ENCODE assay signal across 8 cellular contexts in the genomic region with DNA sequence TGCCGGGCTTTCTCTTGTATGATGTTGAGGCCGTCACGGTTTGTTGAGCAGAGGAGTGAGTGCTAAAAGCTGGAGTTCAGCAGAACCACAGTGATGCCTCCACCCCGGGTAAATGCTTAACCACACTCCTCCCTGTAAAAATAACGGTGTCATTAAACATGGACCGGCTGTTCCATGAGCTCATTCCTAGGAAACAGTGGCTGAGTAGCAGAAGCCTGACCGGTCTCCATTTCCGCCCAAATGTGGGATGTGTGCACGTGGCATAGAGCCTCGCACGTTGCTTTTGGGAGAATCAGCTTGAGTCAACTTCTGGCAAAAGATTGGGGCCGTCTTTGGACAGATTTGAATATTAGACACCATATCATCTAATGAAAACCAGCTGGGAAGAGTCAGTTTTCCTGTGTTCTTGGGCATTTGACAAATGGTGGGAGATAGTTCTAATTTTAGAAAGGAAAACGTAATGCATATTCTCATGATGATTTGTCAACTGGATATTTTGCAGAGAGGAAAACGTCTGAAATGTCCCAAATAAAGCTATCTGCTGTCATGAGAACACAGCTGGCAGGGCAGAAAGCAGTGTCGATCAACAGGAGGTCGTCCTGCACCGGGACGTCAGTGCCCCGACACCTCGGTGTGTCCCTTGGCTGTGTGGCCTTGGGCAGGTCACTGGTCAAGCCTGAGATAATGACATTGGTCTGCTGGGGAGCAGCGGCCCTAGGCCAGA. TPM values are rescaled to one million over a fixed set of nuclear protein-coding genes. Genes with fewer than 3 reads are reported as not detected.
DNase-seq lines count a peak whose midpoint lies in the region; ATAC-seq, FAIRE-seq and TF ChIP-seq lines count a peak whose summit lies in the region.

No MANE protein-coding gene starts in this region.

- CTCF ChIA-PET in AG04449 (lab: Yijun Ruan, JAX): interaction anchor here (0.8 to 12.2 kb wide), 9 partner anchors 9 to 107 kb away, joined by 3 to 223 read pairs (median 4); no protein-coding TSS in a partner anchor
- CTCF ChIA-PET in GM12878 (lab: Yijun Ruan, JAX): interaction anchor here (0.6 to 12.6 kb wide), 12 partner anchors 10 to 591 kb away, joined by 3 to 298 read pairs (median 4); no protein-coding TSS in a partner anchor
- CTCF ChIA-PET in activated CD8-positive, alpha-beta T cell treated with anti-CD3 and anti-CD28 coated beads for 36 hours (lab: Charles Lee): interaction anchor here (0.9 to 9.1 kb wide), 5 partner anchors 26 to 112 kb away, joined by 3 to 125 read pairs (median 3); no protein-coding TSS in a partner anchor
- CTCF ChIA-PET in activated CD4-positive, alpha-beta memory T cell treated with anti-CD3 and anti-CD28 coated beads, Interleukin-2, amount 10 ng/mL, durations not matched to agents 7 days and 5 days (lab: Charles Lee): interaction anchor here (1.0 to 9.6 kb wide), 7 partner anchors 18 to 105 kb away, joined by 3 to 240 read pairs (median 7); no protein-coding TSS in a partner anchor

- POLR2A ChIA-PET in AG04449 (lab: Yijun Ruan, JAX) (interaction anchor here (0.7 to 3.7 kb wide), 8 partner anchors 8 to 105 kb away, joined by 3 to 40 read pairs (median 4); no protein-coding TSS in a partner anchor), GM12878 (lab: Charles Lee) (interaction anchor here (0.9 to 1.9 kb wide), 8 partner anchors 9 to 149 kb away, joined by 3 to 9 read pairs (median 3); no protein-coding TSS in a partner anchor)
- POLR2A ChIA-PET in activated CD8-positive, alpha-beta T cell treated with anti-CD3 and anti-CD28 coated beads for 36 hours (lab: Charles Lee): interaction anchor here (1.4 to 10.5 kb wide), 2 partner anchors 9 to 21 kb away, joined by 4 to 154 read pairs; no protein-coding TSS in a partner anchor
- POLR2A ChIA-PET in activated CD4-positive, alpha-beta memory T cell treated with anti-CD3 and anti-CD28 coated beads, Interleukin-2, amount 10 ng/mL, durations not matched to agents 7 days and 5 days (lab: Charles Lee): interaction anchor here (1.0 to 12.6 kb wide), 2 partner anchors 23 to 58 kb away, joined by 4 to 385 read pairs; no protein-coding TSS in a partner anchor

- H3K9me3 ChIP-seq in GM12878 (replicated peaks; ENCODE audit: control insufficient read depth, insufficient read depth, low read length): no peaks in the 10 kb centered on the region

- TF ChIP-seq EP300 in GM12878 (IDR thresholded peaks at IDR 0.05; ENCODE audit: borderline replicate concordance in 1 of 2, control insufficient read depth in 1 of 2, low read depth in 2 of 2, low read length in 2 of 2): peak in 1 of 2 experiments; percentile 51; a peak in 1 of 4 replicates

- SMC1A ChIA-PET in GM12878 (lab: Charles Lee; ENCODE audit: uncharacterized antibody, unreplicated experiment): interaction anchor here (0.6 to 12.5 kb wide), 18 partner anchors 13 to 157 kb away, joined by 3 to 155 read pairs (median 4); no protein-coding TSS in a partner anchor

- TF ChIP-seq CTCF in AG04449 (IDR thresholded peaks at IDR 0.05; ENCODE audit: insufficient read depth, low read length, missing control alignments) (no peak), GM12878 (IDR thresholded peaks at IDR 0.05 in 2 of 3, conservative IDR thresholded peaks at IDR 0.05 in 1 of 3; ENCODE audit: control insufficient read depth in 2 of 3, extremely low read depth in 1 of 3, insufficient read depth in 1 of 3, low read depth in 3 of 3, low read length in 3 of 3) (no peak)
- TF ChIP-seq CTCF in activated CD8-positive, alpha-beta T cell treated with anti-CD3 and anti-CD28 coated beads for 36 hours (IDR thresholded peaks at IDR 0.05): no peak

- no peaks in the 10 kb centered on the region for H4K20me1 ChIP-seq in GM12878 (ENCODE audit: control insufficient read depth, insufficient read depth)

- no peak overlapping the region for H3K27ac ChIP-seq in GM12878 (ENCODE audit: control insufficient read depth, insufficient read depth)

- H3K79me2 ChIP-seq in GM12878 (ENCODE audit: control insufficient read depth, insufficient read depth, low read length): no peaks in the 10 kb centered on the region

- no peak overlapping the region for H2AFZ ChIP-seq in GM12878 (ENCODE audit: control insufficient read depth, low read depth, low read length)

- H3K9me3 Mint-ChIP-seq in memory B cell: no peaks in the 10 kb centered on the region
- H3K9me3 Mint-ChIP-seq in activated CD8-positive, alpha-beta T cell treated with anti-CD3 and anti-CD28 coated beads for 36 hours: no peaks in the 10 kb centered on the region
- no peaks in the 10 kb centered on the region for H3K9me3 Mint-ChIP-seq in activated CD4-positive, alpha-beta memory T cell treated with anti-CD3 and anti-CD28 coated beads, Interleukin-2, amount 10 ng/mL, durations not matched to agents 7 days and 5 days

- H3K4me1 Mint-ChIP-seq in memory B cell: peaks cover 39% of the 10 kb centered on the region
- peaks cover 22% of the 10 kb centered on the region for H3K4me1 Mint-ChIP-seq in activated CD8-positive, alpha-beta T cell treated with anti-CD3 and anti-CD28 coated beads for 36 hours (ENCODE audit: low read depth)
- peaks cover 42% of the 10 kb centered on the region for H3K4me1 Mint-ChIP-seq in activated CD4-positive, alpha-beta memory T cell treated with anti-CD3 and anti-CD28 coated beads, Interleukin-2, amount 10 ng/mL, durations not matched to agents 7 days and 5 days

- RAD21 ChIA-PET in GM12878 (lab: Charles Lee; ENCODE audit: unreplicated experiment): interaction anchor here (0.5 to 11.6 kb wide), 7 partner anchors 8 to 157 kb away, joined by 3 to 209 read pairs (median 5); no protein-coding TSS in a partner anchor

- peak; percentile 48 for ATAC-seq in GM21360 (IDR thresholded peaks at IDR 0.05; ENCODE audit: unreplicated experiment)
- peak; percentile 82 for ATAC-seq in GM12878
- peak; percentile 29 for ATAC-seq in memory B cell (ENCODE audit: low read depth)
- ATAC-seq in activated CD8-positive, alpha-beta T cell treated with anti-CD3 and anti-CD28 coated beads for 36 hours: no peak

- no peak for FAIRE-seq in GM12878 (lab: Jason Lieb, UNC)

- no TSS peak for BruUV-seq in GM12878 (replicated peaks; lab: Mats Ljungman, UMichigan)

- H3K4me3 ChIP-seq in AG04449 (ENCODE audit: low read depth, low read length): peak overlapping the region; percentile 33; the same call in 1 of the 2 replicates
- no peak overlapping the region for H3K4me3 ChIP-seq in GM12878

- H3K4me2 ChIP-seq in GM12878 (ENCODE audit: control insufficient read depth, insufficient read depth): peak overlapping the region; percentile 57

- no peaks in the 10 kb centered on the region for H3K36me3 ChIP-seq in GM12878 (ENCODE audit: control insufficient read depth in 2 of 2, insufficient read depth in 2 of 2, low read length in 1 of 2)

- H3K27me3 Mint-ChIP-seq in memory B cell: peaks cover 15% of the 10 kb centered on the region
- no peaks in the 10 kb centered on the region for H3K27me3 Mint-ChIP-seq in activated CD8-positive, alpha-beta T cell treated with anti-CD3 and anti-CD28 coated beads for 36 hours
- peaks cover 40% of the 10 kb centered on the region for H3K27me3 Mint-ChIP-seq in activated CD4-positive, alpha-beta memory T cell treated with anti-CD3 and anti-CD28 coated beads, Interleukin-2, amount 10 ng/mL, durations not matched to agents 7 days and 5 days

- no peaks in the 10 kb centered on the region for H3K36me3 Mint-ChIP-seq in memory B cell
- no peaks in the 10 kb centered on the region for H3K36me3 Mint-ChIP-seq in activated CD8-positive, alpha-beta T cell treated with anti-CD3 and anti-CD28 coated beads for 36 hours (ENCODE audit: low read depth)
- H3K36me3 Mint-ChIP-seq in activated CD4-positive, alpha-beta memory T cell treated with anti-CD3 and anti-CD28 coated beads, Interleukin-2, amount 10 ng/mL, durations not matched to agents 7 days and 5 days (ENCODE audit: low read depth): no peaks in the 10 kb centered on the region

- no peaks in the 10 kb centered on the region for H3K27me3 ChIP-seq in GM12878 (replicated peaks in 1 of 2; ENCODE audit: control insufficient read depth in 2 of 2, insufficient read depth in 2 of 2, low read length in 1 of 2)

- intact Hi-C loops in GM12878 (cut with micrococcal nuclease; ENCODE audit: unreplicated experiment): loop anchor here (5.0 kb wide), 1 partner anchor 33 kb away; no protein-coding TSS in a partner anchor
- intact Hi-C loops in activated CD8-positive, alpha-beta T cell treated with anti-CD3 and anti-CD28 coated beads for 36 hours (cut with micrococcal nuclease): loop anchor here (5.0 kb wide), 1 partner anchor 38 kb away; no protein-coding TSS in a partner anchor

- WGBS in GM12878 (ENCODE audit: insufficient coverage, insufficient replicate concordance, low lambda C conversion rate, missing lambda C conversion rate): 30% methylated on average over 21 of the region's 21 CpGs

- TF ChIP-seq POLR2A in GM12878 (IDR thresholded peaks at IDR 0.05; ENCODE audit: low read depth, low read length): no peak

- H3K4me3 Mint-ChIP-seq in memory B cell: peak overlapping the region; percentile 21
- H3K4me3 Mint-ChIP-seq in activated CD8-positive, alpha-beta T cell treated with anti-CD3 and anti-CD28 coated beads for 36 hours: no peak overlapping the region
- H3K4me3 Mint-ChIP-seq in activated CD4-positive, alpha-beta memory T cell treated with anti-CD3 and anti-CD28 coated beads, Interleukin-2, amount 10 ng/mL, durations not matched to agents 7 days and 5 days: no peak overlapping the region

- no peak overlapping the region for H3K9ac ChIP-seq in GM12878 (ENCODE audit: control insufficient read depth, insufficient read depth, low read length)

- H3K4me1 ChIP-seq in GM12878 (ENCODE audit: control insufficient read depth, insufficient read depth, low read length): peaks cover 55% of the 10 kb centered on the region

- in situ Hi-C loops in GM12878 (cut with MboI): loop anchor here (5.0 kb wide), 1 partner anchor 73 kb away; no protein-coding TSS in a partner anchor

- peak; percentile 97 for DNase-seq in AG04449 (ENCODE audit: low read depth, low spot score)
- peak; percentile 72 for DNase-seq in NCI-H128 (lab: John Stamatoyannopoulos, UW; ENCODE audit: unreplicated experiment)
- peak; percentile 68 for DNase-seq in GM12878 (ENCODE audit: low read depth, low spot score)
- DNase-seq in memory B cell (ENCODE audit: low spot score in 2 of 2): peak in 1 of 2 donors; percentile 48
- DNase-seq in activated CD8-positive, alpha-beta T cell treated with anti-CD3 and anti-CD28 coated beads for 36 hours: no peak
- DNase-seq in activated CD4-positive, alpha-beta memory T cell treated with anti-CD3 and anti-CD28 coated beads, Interleukin-2, amount 10 ng/mL, durations not matched to agents 7 days and 5 days: no peak
- no peak for DNase-seq in nucleus accumbens (lab: John Stamatoyannopoulos, UW)

- peak overlapping the region; percentile 42 for H3K27ac Mint-ChIP-seq in memory B cell
- H3K27ac Mint-ChIP-seq in activated CD8-positive, alpha-beta T cell treated with anti-CD3 and anti-CD28 coated beads for 36 hours: no peak overlapping the region
- no peak overlapping the region for H3K27ac Mint-ChIP-seq in activated CD4-positive, alpha-beta memory T cell treated with anti-CD3 and anti-CD28 coated beads, Interleukin-2, amount 10 ng/mL, durations not matched to agents 7 days and 5 days

- TF ChIP-seq RAD21 in GM12878 (IDR thresholded peaks at IDR 0.05; ENCODE audit: insufficient read depth, low read depth, low read length): no peak

RNA-seq across cellular contexts. Expression of a gene that starts 42.4 kb away (rescaled TPM):
- total RNA-seq in GM12878 (2013; cell fraction: nucleolus; rRNA removed): 276 and 277 TPM in 2 replicates
- 53.5 and 53.9 TPM in 2 replicates for total RNA-seq in GM12878 (2014; rRNA removed)
- 77.6 and 83.3 TPM in 2 replicates for total RNA-seq in GM12878 (2014; rRNA removed; fragmentation: Illumina TruSeq; extraction: Trizol)
- total RNA-seq in GM12878 (2021): 71.5 and 81.6 TPM in 2 replicates
- 42.0 TPM for polyA plus RNA-seq in GM12878 (2011; ENCODE audit: low read depth)
- 71.0 and 94.9 TPM in 2 replicates for polyA plus RNA-seq in GM12878 (2011; rRNA removed)
- 30.9 and 31.0 TPM in 2 replicates for polyA plus RNA-seq in GM12878 (2011; cell fraction: cytosol; rRNA removed)
- polyA plus RNA-seq in GM12878 (2011; cell fraction: nucleus; rRNA removed): 58.1 and 76.6 TPM in 2 replicates
- 57.8 and 71.6 TPM in 2 replicates for polyA plus RNA-seq in GM12878 (2012)
- polyA plus RNA-seq in GM12878 (2014; fragmentation: Illumina TruSeq; extraction: Trizol): 107 and 130 TPM in 2 replicates
- polyA plus RNA-seq in GM12878 (2014; fragmentation: Nextera tagmentation; extraction: Ambion mirVana): 10 to 100 TPM; 36.2 to 36.3 TPM
- 60.4 and 70.5 TPM in 2 replicates for polyA plus RNA-seq in GM12878 (2014; rRNA removed)
- polyA plus RNA-seq in GM12878 (2016; fragmentation: Nextera tagmentation; extraction: Ambion mirVana): 100 to 1,000 TPM in 1 of 2 experiments, 10 to 100 TPM in 1; 99.2 to 120 TPM
- polyA minus RNA-seq in GM12878 (2011; rRNA and poly(A)+ RNA removed): 64.4 and 88.7 TPM in 2 replicates
- polyA minus RNA-seq in GM12878 (2011; cell fraction: cytosol; rRNA and poly(A)+ RNA removed): 23.0 and 28.2 TPM in 2 replicates
- polyA minus RNA-seq in GM12878 (2011; cell fraction: nucleus; rRNA and poly(A)+ RNA removed): 39.4 and 68.2 TPM in 2 replicates
- 100 to 1,000 TPM; 264 to 281 TPM for total RNA-seq in activated CD8-positive, alpha-beta T cell treated with anti-CD3 and anti-CD28 coated beads for 36 hours
- 100 to 1,000 TPM; 242 to 248 TPM for total RNA-seq in activated CD4-positive, alpha-beta memory T cell treated with anti-CD3 and anti-CD28 coated beads, Interleukin-2, amount 10 ng/mL, durations not matched to agents 7 days and 5 days

Comparison
In these comparisons a context has a peak if more than half of its experiments do, and no peak if none do; other contexts are left out.
1. DNase-seq: peak in AG04449 (single experiment), NCI-H128 (single experiment) and GM12878 (single experiment); none in activated CD8-positive, alpha-beta T cell treated with anti-CD3 and anti-CD28 coated beads for 36 hours (single experiment), activated CD4-positive, alpha-beta memory T cell treated with anti-CD3 and anti-CD28 coated beads, Interleukin-2, amount 10 ng/mL, durations not matched to agents 7 days and 5 days (single experiment) and nucleus accumbens (0 of 56).